Comparison of ENCODE assay signal across 31 cellular contexts in the genomic region with DNA sequence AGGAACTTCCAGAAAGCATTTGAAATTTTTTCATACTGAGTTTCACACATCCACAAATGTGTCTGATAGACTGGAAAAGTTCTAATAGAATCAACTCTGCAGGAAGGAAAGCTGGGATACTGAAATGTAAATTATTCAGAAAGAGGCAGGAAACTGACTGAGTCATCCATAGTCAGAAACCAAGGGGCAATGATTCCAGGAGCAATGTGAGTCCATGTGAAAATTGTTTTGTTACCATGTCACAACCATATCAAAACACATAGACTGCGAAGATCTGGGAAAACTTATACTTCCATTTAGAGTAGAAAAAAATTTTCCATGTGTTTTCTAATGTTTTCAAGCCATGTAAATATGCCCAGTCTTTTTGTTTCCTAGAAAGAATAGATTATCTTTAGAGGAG.
DNase-seq lines count a peak whose midpoint lies in the region; ATAC-seq, FAIRE-seq and TF ChIP-seq lines count a peak whose summit lies in the region.
"Had no signal": no experiment of that assay in that cellular context is flagged by ENCODE, and none has a peak within 500 bp of the region (broad histone marks: within the 10 kb centered on the region; RNA-seq: fewer than 3 reads in every experiment).

No MANE protein-coding gene starts in this region.

- BruUV-seq in A673 (replicated peaks; lab: Mats Ljungman, UMichigan) (no TSS peak), PC-3 (replicated peaks; lab: Mats Ljungman, UMichigan) (no TSS peak), endothelial cell of umbilical vein (replicated peaks; lab: Mats Ljungman, UMichigan) (no TSS peak)

- H3K9me1 ChIP-seq in endothelial cell of umbilical vein (replicated peaks; ENCODE audit: control insufficient read depth, extremely low read depth, insufficient read depth, low read length) = no peaks in the 10 kb centered on the region

- peak; percentile 77 for FAIRE-seq in endothelial cell of umbilical vein (lab: Jason Lieb, UNC)
- FAIRE-seq: endometrium had no signal

- no peak overlapping the region for H3K27ac ChIP-seq in A673 (ENCODE audit: low read depth, low read length, poor library complexity, severe bottlenecking)
- H3K27ac ChIP-seq in PC-3 (ENCODE audit: low read length) = no peak overlapping the region
- H3K27ac ChIP-seq in endothelial cell of umbilical vein (ENCODE audit: insufficient read depth, low read depth, low read length) = peak overlapping the region; percentile 15
- H3K27ac ChIP-seq: adrenal gland, left lung, parathyroid adenoma, RWPE1, SK-N-MC, transverse colon, VCaP had no signal

- dilution Hi-C loops in endothelial cell of umbilical vein (cut with MboI; ENCODE audit: extremely low pct_ligation_motif_present, low sequenced_read_pairs) = no loop called here

- H3K4me1 Mint-ChIP-seq in activated CD4-positive, alpha-beta T cell treated with anti-CD3 and anti-CD28 coated beads, Interleukin-2, amount 10 ng/mL, durations not matched to agents 7 days and 5 days = no peaks in the 10 kb centered on the region
- H3K4me1 Mint-ChIP-seq: activated CD4-positive, alpha-beta T cell treated with anti-CD3 and anti-CD28 coated beads, Interleukin-2, amount 10 ng/mL, durations not matched to agents 24 days and 14 days; CD4-positive, alpha-beta memory T cell; natural killer cell had no signal

- H3K4me1 ChIP-seq in A673 (ENCODE audit: insufficient read depth, low read length, poor library complexity, severe bottlenecking) (no peaks in the 10 kb centered on the region), PC-3 (ENCODE audit: insufficient read depth, low read length) (no peaks in the 10 kb centered on the region), endothelial cell of umbilical vein (ENCODE audit: control insufficient read depth, extremely low read depth, insufficient read depth, low read length) (no peaks in the 10 kb centered on the region)
- H3K4me1 ChIP-seq: adrenal gland, left lung, parathyroid adenoma, transverse colon had no signal

- H3K9me3 Mint-ChIP-seq in activated CD4-positive, alpha-beta T cell treated with anti-CD3 and anti-CD28 coated beads, Interleukin-2, amount 10 ng/mL, durations not matched to agents 7 days and 5 days = no peaks in the 10 kb centered on the region
- H3K9me3 Mint-ChIP-seq: activated CD4-positive, alpha-beta T cell treated with anti-CD3 and anti-CD28 coated beads, Interleukin-2, amount 10 ng/mL, durations not matched to agents 24 days and 14 days had no signal

- DNase-seq in A673 (ENCODE audit: low spot score) (peak; percentile 1), PC-3 (peak; percentile 37), endothelial cell of umbilical vein (ENCODE audit: low read depth, low spot score) (peak; percentile 84), myocyte (ENCODE audit: low read depth) (peak; percentile 28), NCI-H748 (lab: John Stamatoyannopoulos, UW; ENCODE audit: unreplicated experiment) (no peak), GOT3 (lab: John Stamatoyannopoulos, UW) (no peak)
- no peak for DNase-seq in activated CD4-positive, alpha-beta T cell treated with anti-CD3 and anti-CD28 coated beads, Interleukin-2, amount 10 ng/mL, durations not matched to agents 7 days and 5 days
- no peak for DNase-seq in stimulated activated CD8-positive, alpha-beta memory T cell treated with anti-CD3 and anti-CD28 coated beads, Interleukin-4, amount 100 ng/mL, for 48 hours
- DNase-seq: 8988T; activated CD4-positive, alpha-beta T cell treated with anti-CD3 and anti-CD28 coated beads, Interleukin-2, amount 10 ng/mL, durations not matched to agents 24 days and 14 days; activated naive CD4-positive, alpha-beta T cell treated with Interleukin-2 at 50 U/mL for 16 hours; activated T-cell treated with anti-CD3 and anti-CD28 coated beads, Interleukin-2, amount 50 U/mL, for 72 hours; adrenal gland; CD4-positive, alpha-beta memory T cell; dermis blood vessel endothelial cell; head of caudate nucleus; KBM-7; left lung; midbrain; MV-4-11; natural killer cell; NCI-H1694 treated with DMSO at 0.1 percent for 48 hours; NCI-H748 treated with DMSO at 0.1 percent for 48 hours; right cardiac atrium; T-helper 2 cell; transverse colon had no signal

- H2AFZ ChIP-seq in PC-3 (ENCODE audit: low read length) (no peak overlapping the region), endothelial cell of umbilical vein (ENCODE audit: low read depth, low read length) (no peak overlapping the region)
- H2AFZ ChIP-seq: parathyroid adenoma had no signal

- no peak overlapping the region for H3K4me2 ChIP-seq in PC-3 (ENCODE audit: low read length)
- H3K4me2 ChIP-seq in endothelial cell of umbilical vein (ENCODE audit: insufficient read depth, low read length) = peak overlapping the region; percentile 28

- H3K4me3 ChIP-seq in A673 (ENCODE audit: low read depth, low read length, poor library complexity, severe bottlenecking) (no peak overlapping the region), PC-3 (ENCODE audit: low read length) (no peak overlapping the region), endothelial cell of umbilical vein (replicated peaks in 1 of 3; ENCODE audit: insufficient read depth in 1 of 3, low read depth in 1 of 3, low read length in 3 of 3) (no peak overlapping the region)
- H3K4me3 ChIP-seq: adrenal gland, left lung, SK-N-MC, transverse colon had no signal

- H4K20me1 ChIP-seq in PC-3 (ENCODE audit: low read length) (no peaks in the 10 kb centered on the region), endothelial cell of umbilical vein (replicated peaks; ENCODE audit: control insufficient read depth, extremely low read depth, insufficient read depth, low read length) (no peaks in the 10 kb centered on the region)

- H3K27me3 ChIP-seq in A673 (replicated peaks; ENCODE audit: insufficient read depth, low read depth, low read length, poor library complexity) = no peaks in the 10 kb centered on the region
- no peaks in the 10 kb centered on the region for H3K27me3 ChIP-seq in PC-3 (ENCODE audit: low read length)
- no peaks in the 10 kb centered on the region for H3K27me3 ChIP-seq in endothelial cell of umbilical vein (ENCODE audit: control insufficient read depth in 2 of 2, insufficient read depth in 2 of 2, low read length in 2 of 2)
- H3K27me3 ChIP-seq: adrenal gland, left lung, transverse colon had no signal

- no peak overlapping the region for H3K9ac ChIP-seq in PC-3 (ENCODE audit: low read length)
- no peak overlapping the region for H3K9ac ChIP-seq in endothelial cell of umbilical vein (replicated peaks; ENCODE audit: extremely low read depth, insufficient read depth, low read length)
- H3K9ac ChIP-seq: parathyroid adenoma had no signal

- H3K79me2 ChIP-seq in PC-3 (ENCODE audit: low read length) (no peaks in the 10 kb centered on the region), endothelial cell of umbilical vein (ENCODE audit: control insufficient read depth, insufficient read depth, low read length) (no peaks in the 10 kb centered on the region)
- H3K79me2 ChIP-seq: parathyroid adenoma had no signal

- H3K9me2 ChIP-seq in PC-3 (replicated peaks; ENCODE audit: low read length) = no peaks in the 10 kb centered on the region

- TF ChIP-seq CTCF in A673 (conservative IDR thresholded peaks at IDR 0.05; ENCODE audit: low read depth, low read length) (no peak), PC-3 (conservative IDR thresholded peaks at IDR 0.05; ENCODE audit: low read depth, low read length) (no peak), endothelial cell of umbilical vein (IDR thresholded peaks at IDR 0.05; ENCODE audit: extremely low read depth in 1 of 2, insufficient read depth in 1 of 2, low read depth in 1 of 2, low read length in 2 of 2) (no peak)

- ATAC-seq in PC-3 = peak; percentile 33; the same call in 1 of the 2 replicates
- ATAC-seq: activated T-cell treated with anti-CD3 and anti-CD28 coated beads, Interleukin-2, amount 50 U/mL, for 72 hours; left lung; natural killer cell; right cardiac atrium had no signal

- POLR2A ChIA-PET in A673 (lab: Charles Lee; ENCODE audit: low non-redundant PET) (no interaction called here), PC-3 (lab: Charles Lee; ENCODE audit: unreplicated experiment) (no interaction called here), endothelial cell of umbilical vein (lab: Charles Lee) (no interaction called here)
- POLR2A ChIA-PET in activated CD4-positive, alpha-beta T cell treated with anti-CD3 and anti-CD28 coated beads, Interleukin-2, amount 10 ng/mL, durations not matched to agents 7 days and 5 days (lab: Charles Lee) = no interaction called here

- no peaks in the 10 kb centered on the region for H3K36me3 Mint-ChIP-seq in activated CD4-positive, alpha-beta T cell treated with anti-CD3 and anti-CD28 coated beads, Interleukin-2, amount 10 ng/mL, durations not matched to agents 7 days and 5 days (ENCODE audit: low read depth)
- H3K36me3 Mint-ChIP-seq: CD4-positive, alpha-beta memory T cell had no signal

- intact Hi-C loops in A673 (cut with micrococcal nuclease; ENCODE audit: unreplicated experiment) = no loop called here
- intact Hi-C loops in PC-3 (cut with micrococcal nuclease) = no loop called here
- intact Hi-C loops in endothelial cell of umbilical vein (cut with micrococcal nuclease) = loop anchor here (1.0 to 5.0 kb wide), 2 partner anchors 17 to 54 kb away; no protein-coding TSS in a partner anchor

- no peak for TF ChIP-seq POLR2A in endothelial cell of umbilical vein (IDR thresholded peaks at IDR 0.05; ENCODE audit: low read depth, low read length)

- no peaks in the 10 kb centered on the region for H3K27me3 Mint-ChIP-seq in activated CD4-positive, alpha-beta T cell treated with anti-CD3 and anti-CD28 coated beads, Interleukin-2, amount 10 ng/mL, durations not matched to agents 7 days and 5 days
- H3K27me3 Mint-ChIP-seq: activated CD4-positive, alpha-beta T cell treated with anti-CD3 and anti-CD28 coated beads, Interleukin-2, amount 10 ng/mL, durations not matched to agents 24 days and 14 days; CD4-positive, alpha-beta memory T cell had no signal

- H3K9me3 ChIP-seq in A673 (ENCODE audit: low read depth, low read length, poor library complexity, severe bottlenecking) = no peaks in the 10 kb centered on the region
- H3K9me3 ChIP-seq in PC-3 (ENCODE audit: low read length) = no peaks in the 10 kb centered on the region
- no peaks in the 10 kb centered on the region for H3K9me3 ChIP-seq in endothelial cell of umbilical vein (replicated peaks; ENCODE audit: control insufficient read depth, insufficient read depth, low read length)
- H3K9me3 ChIP-seq: adrenal gland, left lung, transverse colon had no signal

- no peak overlapping the region for H3K27ac Mint-ChIP-seq in activated CD4-positive, alpha-beta T cell treated with anti-CD3 and anti-CD28 coated beads, Interleukin-2, amount 10 ng/mL, durations not matched to agents 7 days and 5 days
- H3K27ac Mint-ChIP-seq: activated CD4-positive, alpha-beta T cell treated with anti-CD3 and anti-CD28 coated beads, Interleukin-2, amount 10 ng/mL, durations not matched to agents 24 days and 14 days; activated T-cell treated with anti-CD3 and anti-CD28 coated beads, Interleukin-2, amount 50 U/mL, for 72 hours; CD4-positive, alpha-beta memory T cell; natural killer cell had no signal

- H3K4me3 Mint-ChIP-seq in activated CD4-positive, alpha-beta T cell treated with anti-CD3 and anti-CD28 coated beads, Interleukin-2, amount 10 ng/mL, durations not matched to agents 7 days and 5 days = no peak overlapping the region
- H3K4me3 Mint-ChIP-seq: activated CD4-positive, alpha-beta T cell treated with anti-CD3 and anti-CD28 coated beads, Interleukin-2, amount 10 ng/mL, durations not matched to agents 24 days and 14 days; activated T-cell treated with anti-CD3 and anti-CD28 coated beads, Interleukin-2, amount 50 U/mL, for 72 hours; CD4-positive, alpha-beta memory T cell; natural killer cell had no signal

- CTCF ChIA-PET in A673 (lab: Charles Lee) (no interaction called here), PC-3 (lab: Charles Lee) (no interaction called here), endothelial cell of umbilical vein (lab: Charles Lee) (interaction anchor here (1.0 to 1.7 kb wide), 3 partner anchors 9 to 18 kb away, joined by 3 to 6 read pairs (median 5); no protein-coding TSS in a partner anchor)
- CTCF ChIA-PET in activated CD4-positive, alpha-beta T cell treated with anti-CD3 and anti-CD28 coated beads, Interleukin-2, amount 10 ng/mL, durations not matched to agents 7 days and 5 days (lab: Charles Lee) = no interaction called here

- H3K36me3 ChIP-seq in A673 (ENCODE audit: insufficient read depth, low read length, poor library complexity, severe bottlenecking) = no peaks in the 10 kb centered on the region
- H3K36me3 ChIP-seq in PC-3 (ENCODE audit: low read depth, low read length) = no peaks in the 10 kb centered on the region
- no peaks in the 10 kb centered on the region for H3K36me3 ChIP-seq in endothelial cell of umbilical vein (ENCODE audit: control insufficient read depth in 2 of 2, extremely low read depth in 1 of 2, insufficient read depth in 2 of 2, low read length in 2 of 2)
- H3K36me3 ChIP-seq: adrenal gland, left lung, transverse colon had no signal

- H3F3A ChIP-seq in PC-3 (ENCODE audit: low read length, unreplicated experiment) = no peaks in the 10 kb centered on the region

Comparison
In these comparisons a context has a peak if more than half of its experiments do, and no peak if none do; other contexts are left out.
1. DNase-seq: peak in A673 (single experiment), PC-3 (single experiment), endothelial cell of umbilical vein (single experiment) and myocyte (single experiment); none in activated CD4-positive, alpha-beta T cell treated with anti-CD3 and anti-CD28 coated beads, Interleukin-2, amount 10 ng/mL, durations not matched to agents 7 days and 5 days (single experiment), stimulated activated CD8-positive, alpha-beta memory T cell treated with anti-CD3 and anti-CD28 coated beads, Interleukin-4, amount 100 ng/mL, for 48 hours (single experiment), NCI-H748 (single experiment) and GOT3 (single experiment).